23 cellular contexts compared by ENCODE assay signal in genomic region chr21:25461730-25462129, GRCh38.
A peak's percentile ranks its signal among the peaks of the same experiment; 100 is the strongest.
DNase-seq lines count a peak whose midpoint lies in the region; ATAC-seq, FAIRE-seq and TF ChIP-seq lines count a peak whose summit lies in the region.
"Had no signal": no experiment of that assay in that cellular context is flagged by ENCODE, and none has a peak within 500 bp of the region (broad histone marks: within the 10 kb centered on the region; RNA-seq: fewer than 3 reads in every experiment).

No MANE protein-coding gene starts in this region.

- no peak for ATAC-seq in activated T-cell treated with anti-CD3 and anti-CD28 coated beads, Interleukin-2, amount 50 U/mL, for 72 hours (replicated peaks in 1 of 2)
- ATAC-seq: esophagus mucosa, gastroesophageal sphincter, GM23338, PC-3 had no signal

- no peaks in the 10 kb centered on the region for H3K4me1 ChIP-seq in HAP-1
- H3K4me1 ChIP-seq: gastroesophageal sphincter, right atrium auricular region, thyroid gland had no signal

- TF ChIP-seq CTCF in retinal pigment epithelial cell (conservative IDR thresholded peaks at IDR 0.05; ENCODE audit: low read depth, low read length), result no peak
- TF ChIP-seq CTCF in HFFc6 (IDR thresholded peaks at IDR 0.05), result no peak

- peaks cover 95% of the 10 kb centered on the region for H3K4me1 Mint-ChIP-seq in activated T-cell treated with anti-CD3 and anti-CD28 coated beads, Interleukin-2, amount 50 U/mL, for 72 hours (ENCODE audit: low read depth)
- peaks cover 10% of the 10 kb centered on the region for H3K4me1 Mint-ChIP-seq in HFFc6 (ENCODE audit: low read depth)
- H3K4me1 Mint-ChIP-seq: GM23338 had no signal

- in situ Hi-C loops in HAP-1 (cut with MboI; ENCODE audit: low sequenced_read_pairs), result no loop called here

- peaks cover 8 to 12% of the 10 kb centered on the region in 2 donors for H3K36me3 Mint-ChIP-seq in activated T-cell treated with anti-CD3 and anti-CD28 coated beads, Interleukin-2, amount 50 U/mL, for 72 hours (ENCODE audit: insufficient read depth in 2 of 2)
- H3K36me3 Mint-ChIP-seq in HFFc6 (ENCODE audit: low read depth), result no peaks in the 10 kb centered on the region

- no peaks in the 10 kb centered on the region for H3K27me3 ChIP-seq in HAP-1 (ENCODE audit: low read depth)
- H3K27me3 ChIP-seq: gastroesophageal sphincter, right atrium auricular region, thyroid gland had no signal

- H3K4me3 ChIP-seq in retinal pigment epithelial cell (ENCODE audit: low read length) (no peak overlapping the region), HAP-1 (no peak overlapping the region)
- H3K4me3 ChIP-seq: gastroesophageal sphincter, GM23338, right atrium auricular region, thyroid gland had no signal

- H3K27me3 Mint-ChIP-seq in activated T-cell treated with anti-CD3 and anti-CD28 coated beads, Interleukin-2, amount 50 U/mL, for 72 hours (ENCODE audit: low read depth), result no peaks in the 10 kb centered on the region
- H3K27me3 Mint-ChIP-seq in HFFc6 (ENCODE audit: insufficient read depth), result peaks cover 7% of the 10 kb centered on the region; the same call in 1 of the 2 replicates
- H3K27me3 Mint-ChIP-seq: memory B cell had no signal

- DNase-seq in activated T-cell treated with anti-CD3 and anti-CD28 coated beads, Interleukin-2, amount 50 U/mL, for 72 hours, result no peak
- DNase-seq in activated T-cell treated with anti-CD3 and anti-CD28 coated beads for 4 hours (no peak), GM19239 (ENCODE audit: insufficient read length, low spot score) (no peak), astrocyte of the hippocampus (ENCODE audit: low read depth, low spot score) (peak; percentile 75), retinal pigment epithelial cell (ENCODE audit: low read depth) (peak; percentile 71), HAP-1 (ENCODE audit: low spot score in 2 of 2) (no peak), SK-N-DZ (ENCODE audit: low spot score) (no peak), HFFc6 (no peak)
- DNase-seq: amniotic stem cell; C1 segment of cervical spinal cord; effector CD8-positive, alpha-beta T cell; NCI-H1694; NCI-H2171 treated with DMSO at 0.1 percent for 48 hours; NCI-H748 treated with DMSO at 0.1 percent for 48 hours; PC-3; stimulated activated CD4-positive, alpha-beta T cell treated with anti-CD3 and anti-CD28 coated beads, Interleukin-15, amount 100 ng/mL, for 24 hours; thyroid gland had no signal

- peak overlapping the region; percentile 86 for H3K27ac Mint-ChIP-seq in activated T-cell treated with anti-CD3 and anti-CD28 coated beads, Interleukin-2, amount 50 U/mL, for 72 hours
- H3K27ac Mint-ChIP-seq in HFFc6, result no peak overlapping the region
- H3K27ac Mint-ChIP-seq: GM23338 had no signal

- no peaks in the 10 kb centered on the region for H3K36me3 ChIP-seq in HAP-1 (replicated peaks)
- H3K36me3 ChIP-seq: gastroesophageal sphincter, right atrium auricular region, thyroid gland had no signal

- H3K4me3 Mint-ChIP-seq in activated T-cell treated with anti-CD3 and anti-CD28 coated beads, Interleukin-2, amount 50 U/mL, for 72 hours, result peak overlapping the region; percentile 74 to 77
- no peak overlapping the region for H3K4me3 Mint-ChIP-seq in HFFc6
- H3K4me3 Mint-ChIP-seq: GM23338, memory B cell had no signal

- H3K9me3 Mint-ChIP-seq in activated T-cell treated with anti-CD3 and anti-CD28 coated beads, Interleukin-2, amount 50 U/mL, for 72 hours, result peaks cover 2 to 3% of the 10 kb centered on the region in 2 donors
- H3K9me3 Mint-ChIP-seq in HFFc6, result no peaks in the 10 kb centered on the region
- H3K9me3 Mint-ChIP-seq: GM23338 had no signal

- FAIRE-seq in GM19239 (lab: Jason Lieb, UNC), result peak; percentile 61
- FAIRE-seq: D721Med had no signal

- H3K9me3 ChIP-seq in HAP-1, result no peaks in the 10 kb centered on the region
- H3K9me3 ChIP-seq: gastroesophageal sphincter, right atrium auricular region, thyroid gland had no signal

Comparison
In these comparisons a context has a peak if more than half of its experiments do, and no peak if none do; other contexts are left out.
1. DNase-seq: peak in astrocyte of the hippocampus (single experiment) and retinal pigment epithelial cell (single experiment); none in activated T-cell treated with anti-CD3 and anti-CD28 coated beads, Interleukin-2, amount 50 U/mL, for 72 hours (0 of 2), activated T-cell treated with anti-CD3 and anti-CD28 coated beads for 4 hours (single experiment), GM19239 (single experiment), HAP-1 (0 of 2), SK-N-DZ (single experiment) and HFFc6 (single experiment).